In the genomic region with DNA sequence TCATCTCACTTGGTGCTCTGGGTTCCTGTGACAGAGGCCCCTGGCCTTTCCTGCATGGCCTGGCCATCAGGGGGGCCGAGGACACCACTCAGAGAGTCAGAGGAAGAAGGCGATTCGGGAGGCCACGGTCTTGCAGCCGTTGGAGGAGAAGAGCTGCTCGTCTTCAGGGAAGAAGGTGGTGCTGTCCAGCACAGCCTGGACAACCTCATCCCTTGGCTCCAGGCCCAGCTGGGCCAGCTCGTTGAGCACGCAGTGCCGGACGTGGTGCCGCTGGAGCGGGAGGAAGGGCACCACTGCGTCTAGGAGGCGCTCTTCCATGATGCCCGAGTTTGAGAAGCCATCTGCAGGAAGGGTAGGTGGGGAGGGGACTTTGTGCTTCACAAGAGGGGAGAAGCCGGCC, we compare ENCODE assay signal across 19 cellular contexts. TPM values are rescaled to one million over a fixed set of nuclear protein-coding genes. Genes with fewer than 3 reads are reported as not detected.
DNase-seq lines count a peak whose midpoint lies in the region; ATAC-seq and TF ChIP-seq lines count a peak whose summit lies in the region.
"Had no signal": no experiment of that assay in that cellular context is flagged by ENCODE, and none has a peak within 500 bp of the region (broad histone marks: within the 10 kb centered on the region; RNA-seq: fewer than 3 reads in every experiment).

No MANE protein-coding gene starts in this region.

- WGBS in prostate gland, result 58% methylated on average over 16 of the region's 16 CpGs

- no peak for TF ChIP-seq POLR2A in prostate gland (IDR thresholded peaks at IDR 0.05)

- H3K27me3 ChIP-seq in RWPE2 (ENCODE audit: insufficient read depth, poor library complexity, severe bottlenecking), result no peaks in the 10 kb centered on the region
- H3K27me3 ChIP-seq in prostate gland (replicated peaks; ENCODE audit: insufficient read depth), result no peaks in the 10 kb centered on the region

- TF ChIP-seq CTCF in RWPE2 (IDR thresholded peaks at IDR 0.05; ENCODE audit: poor library complexity, severe bottlenecking), result no peak
- no peak for TF ChIP-seq CTCF in prostate gland (IDR thresholded peaks at IDR 0.05)

- no peaks in the 10 kb centered on the region for H3K4me1 ChIP-seq in RWPE2 (ENCODE audit: insufficient read depth, poor library complexity, severe bottlenecking)
- H3K4me1 ChIP-seq in prostate gland (replicated peaks), result no peaks in the 10 kb centered on the region

- ATAC-seq in RWPE2 (ENCODE audit: low read depth) (no peak), HG03342 (IDR thresholded peaks at IDR 0.05; ENCODE audit: unreplicated experiment) (no peak)
- ATAC-seq: A549 had no signal

- in situ Hi-C loops in G401 (cut with HindIII; ENCODE audit: low sequenced_read_pairs), result no loop called here

- H3K9me3 ChIP-seq in RWPE2 (ENCODE audit: severe bottlenecking) (no peaks in the 10 kb centered on the region), prostate gland (no peaks in the 10 kb centered on the region)
- H3K9me3 ChIP-seq: A549 had no signal

- DNase-seq in G401 (ENCODE audit: low spot score) (peak; percentile 43), RWPE2 (ENCODE audit: low spot score) (peak; percentile 38), mucosa of gallbladder (ENCODE audit: low spot score) (peak; percentile 43), prostate gland (ENCODE audit: low spot score) (no peak)
- DNase-seq in effector CD4-positive, alpha-beta T cell, result no peak
- DNase-seq: CD4-positive, alpha-beta T cell; DMS153; GF-D8; H7; NCI-H1105 treated with DMSO at 0.1 percent for 48 hours; NCI-H1694; NCI-H2081 treated with DMSO at 0.1 percent for 48 hours; NCI-H774; SIG-M5 had no signal

- H3K4me3 ChIP-seq in RWPE2 (ENCODE audit: severe bottlenecking) (no peak overlapping the region), prostate gland (no peak overlapping the region)
- H3K4me3 ChIP-seq: A549 had no signal

- no peak overlapping the region for H3K27ac ChIP-seq in RWPE2 (ENCODE audit: poor library complexity, severe bottlenecking)
- H3K27ac ChIP-seq in prostate gland, result no peak overlapping the region
- H3K27ac ChIP-seq: A549 had no signal

- intact Hi-C loops in prostate gland (cut with DNase I), result loop anchor here (5.0 kb wide), 1 partner anchor 225 kb away; no protein-coding TSS in a partner anchor

- H3K36me3 ChIP-seq in RWPE2 (ENCODE audit: low read depth), result no peaks in the 10 kb centered on the region
- peaks cover 0 to 11% of the 10 kb centered on the region in 2 donors for H3K36me3 ChIP-seq in prostate gland

RNA-seq across cellular contexts. Expression of a gene that starts 3.2 kb away (rescaled TPM):
- total RNA-seq in G401 (2014; rRNA removed; shearing (Covaris generic)), result 17.9 and 25.0 TPM in 2 replicates
- 21.7 TPM for total RNA-seq in mucosa of gallbladder
- 10 to 100 TPM; 20.4 to 24.1 TPM for total RNA-seq in prostate gland

RNA-seq across cellular contexts. Expression of a gene that starts 16.1 kb away (rescaled TPM):
- not detected in 2 replicates for total RNA-seq in G401 (2014; rRNA removed; shearing (Covaris generic))
- 0.26 TPM for total RNA-seq in mucosa of gallbladder
- 1 to 10 TPM in 1 of 2 donors, not detected in 1; 3.4 TPM for total RNA-seq in prostate gland
- total RNA-seq: H7, NCI-H460, RPMI7951 had no signal

RNA-seq across cellular contexts. Expression of a gene that starts 16.5 kb away (rescaled TPM):
- total RNA-seq in G401 (2014; rRNA removed; shearing (Covaris generic)), result 33.3 and 35.0 TPM in 2 replicates
- 19.5 TPM for total RNA-seq in mucosa of gallbladder
- 10 to 100 TPM; 25.4 to 28.6 TPM for total RNA-seq in prostate gland

RNA-seq across cellular contexts. Expression of a gene that starts 25.1 kb away (rescaled TPM):
- total RNA-seq in G401 (2014; rRNA removed; shearing (Covaris generic)), result not detected in 2 replicates
- total RNA-seq in mucosa of gallbladder, result 1.4 TPM
- total RNA-seq in prostate gland, result 1 to 10 TPM in 1 of 2 donors, not detected in 1; 2.8 TPM
- total RNA-seq: Daoy, H7, NCI-H460, RPMI7951 had no signal

RNA-seq across cellular contexts. Expression of a gene that starts 46.5 kb away (rescaled TPM):
- 4.6 and 6.5 TPM in 2 replicates for total RNA-seq in G401 (2014; rRNA removed; shearing (Covaris generic))
- 9.1 TPM for total RNA-seq in mucosa of gallbladder
- 10 to 100 TPM in 1 of 2 donors, 1 to 10 TPM in 1; 5.5 to 11.4 TPM for total RNA-seq in prostate gland
- total RNA-seq: Daoy had no signal

Comparison
In these comparisons a context has a peak if more than half of its experiments do, and no peak if none do; other contexts are left out.
1. DNase-seq: peak in G401 (single experiment), RWPE2 (single experiment) and mucosa of gallbladder (single experiment); none in prostate gland (single experiment) and effector CD4-positive, alpha-beta T cell (single experiment).